12 cellular contexts compared by ENCODE assay signal in genomic region chr7:95104739-95105138, GRCh38.
DNase-seq lines count a peak whose midpoint lies in the region; FAIRE-seq lines count a peak whose summit lies in the region.
"Had no signal": no experiment of that assay in that cellular context is flagged by ENCODE, and none has a peak within 500 bp of the region (broad histone marks: within the 10 kb centered on the region; RNA-seq: fewer than 3 reads in every experiment).

No MANE protein-coding gene starts in this region.

- no peaks in the 10 kb centered on the region for H3K27me3 Mint-ChIP-seq in activated CD4-positive, alpha-beta T cell treated with anti-CD3 and anti-CD28 coated beads, Interleukin-2, amount 10 ng/mL, durations not matched to agents 24 days and 14 days
- H3K27me3 Mint-ChIP-seq: activated CD4-positive, alpha-beta memory T cell treated with anti-CD3 and anti-CD28 coated beads, Interleukin-2, amount 10 ng/mL, durations not matched to agents 7 days and 5 days had no signal

- intact Hi-C loops in activated CD4-positive, alpha-beta T cell treated with anti-CD3 and anti-CD28 coated beads, Interleukin-2, amount 10 ng/mL, durations not matched to agents 24 days and 14 days (cut with micrococcal nuclease): no loop called here

- peak; percentile 45 for DNase-seq in ELR (ENCODE audit: low read depth)
- DNase-seq in RKO (ENCODE audit: low spot score): peak; percentile 78
- peak; percentile 93 for DNase-seq in epithelial cell of prostate (ENCODE audit: low read depth, low spot score)
- peak; percentile 63 for DNase-seq in pons (ENCODE audit: low spot score)
- no peak for DNase-seq in NCI-H82 treated with DMSO at 0.1 percent for 48 hours (lab: John Stamatoyannopoulos, UW; ENCODE audit: unreplicated experiment)
- DNase-seq in HTR-8/SVneo (ENCODE audit: insufficient read length, low spot score): no peak
- no peak for DNase-seq in SIG-M5 (lab: John Stamatoyannopoulos, UW)
- DNase-seq in activated CD4-positive, alpha-beta T cell treated with anti-CD3 and anti-CD28 coated beads, Interleukin-2, amount 10 ng/mL, durations not matched to agents 24 days and 14 days: no peak
- DNase-seq: activated CD4-positive, alpha-beta memory T cell treated with anti-CD3 and anti-CD28 coated beads, Interleukin-2, amount 10 ng/mL, durations not matched to agents 7 days and 5 days; foreskin melanocyte; MV-4-11; tibial artery had no signal

- H3K4me1 Mint-ChIP-seq in activated CD4-positive, alpha-beta T cell treated with anti-CD3 and anti-CD28 coated beads, Interleukin-2, amount 10 ng/mL, durations not matched to agents 24 days and 14 days: no peaks in the 10 kb centered on the region
- H3K4me1 Mint-ChIP-seq: activated CD4-positive, alpha-beta memory T cell treated with anti-CD3 and anti-CD28 coated beads, Interleukin-2, amount 10 ng/mL, durations not matched to agents 7 days and 5 days had no signal

- FAIRE-seq in HTR-8/SVneo (lab: Jason Lieb, UNC): no peak

- no peaks in the 10 kb centered on the region for H3K36me3 Mint-ChIP-seq in activated CD4-positive, alpha-beta T cell treated with anti-CD3 and anti-CD28 coated beads, Interleukin-2, amount 10 ng/mL, durations not matched to agents 24 days and 14 days (ENCODE audit: low read depth)

- no peak overlapping the region for H3K4me3 Mint-ChIP-seq in activated CD4-positive, alpha-beta T cell treated with anti-CD3 and anti-CD28 coated beads, Interleukin-2, amount 10 ng/mL, durations not matched to agents 24 days and 14 days
- H3K4me3 Mint-ChIP-seq: activated CD4-positive, alpha-beta memory T cell treated with anti-CD3 and anti-CD28 coated beads, Interleukin-2, amount 10 ng/mL, durations not matched to agents 7 days and 5 days had no signal

- no peaks in the 10 kb centered on the region for H3K9me3 Mint-ChIP-seq in activated CD4-positive, alpha-beta T cell treated with anti-CD3 and anti-CD28 coated beads, Interleukin-2, amount 10 ng/mL, durations not matched to agents 24 days and 14 days
- H3K9me3 Mint-ChIP-seq: activated CD4-positive, alpha-beta memory T cell treated with anti-CD3 and anti-CD28 coated beads, Interleukin-2, amount 10 ng/mL, durations not matched to agents 7 days and 5 days had no signal

- peak overlapping the region; percentile 43 for H3K27ac ChIP-seq in epithelial cell of prostate
- H3K27ac ChIP-seq: tibial artery had no signal

- H3K27ac Mint-ChIP-seq in activated CD4-positive, alpha-beta T cell treated with anti-CD3 and anti-CD28 coated beads, Interleukin-2, amount 10 ng/mL, durations not matched to agents 24 days and 14 days: no peak overlapping the region
- H3K27ac Mint-ChIP-seq: activated CD4-positive, alpha-beta memory T cell treated with anti-CD3 and anti-CD28 coated beads, Interleukin-2, amount 10 ng/mL, durations not matched to agents 7 days and 5 days had no signal

Comparison
In these comparisons a context has a peak if more than half of its experiments do, and no peak if none do; other contexts are left out.
1. DNase-seq: peak in ELR (single experiment), RKO (single experiment), epithelial cell of prostate (single experiment) and pons (single experiment); none in NCI-H82 treated with DMSO at 0.1 percent for 48 hours (single experiment), HTR-8/SVneo (single experiment), SIG-M5 (single experiment) and activated CD4-positive, alpha-beta T cell treated with anti-CD3 and anti-CD28 coated beads, Interleukin-2, amount 10 ng/mL, durations not matched to agents 24 days and 14 days (single experiment).